Comparison of ENCODE assay signal across 9 cellular contexts in the genomic region with DNA sequence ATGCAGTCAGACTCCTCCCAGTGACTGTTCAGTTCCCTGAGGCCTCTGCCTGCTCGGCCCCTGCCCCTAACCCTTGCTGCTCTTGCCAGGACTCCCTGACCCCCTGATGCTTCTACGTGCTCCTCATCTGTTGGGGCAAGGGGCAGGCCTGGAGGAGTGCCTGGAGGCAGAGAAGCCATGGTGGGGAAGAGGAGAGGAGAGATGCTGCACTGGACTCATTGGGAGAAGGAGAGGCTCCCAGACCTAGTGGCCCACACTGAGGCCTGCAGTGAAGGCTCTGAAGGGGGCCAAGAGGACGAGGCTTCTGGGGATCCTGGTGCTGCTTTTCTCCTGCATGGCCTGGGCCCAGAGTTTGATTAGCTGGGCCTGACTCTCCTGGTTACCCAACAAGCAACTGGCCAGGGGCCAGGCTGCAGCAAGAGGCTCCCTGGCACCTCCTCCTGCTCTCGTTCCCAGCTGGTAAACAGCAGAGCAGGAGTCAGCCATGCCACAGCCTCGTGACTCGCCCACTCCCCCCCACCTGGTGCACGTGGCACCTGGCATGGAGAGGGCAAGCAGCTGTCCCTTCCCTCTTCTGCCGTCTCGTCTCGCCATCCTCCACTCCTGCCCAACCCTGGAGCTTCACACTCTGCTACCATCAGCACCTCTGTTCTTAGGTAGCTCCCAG. TPM values are rescaled to one million over a fixed set of nuclear protein-coding genes. Genes with fewer than 3 reads are reported as not detected.
A peak's percentile ranks its signal among the peaks of the same experiment; 100 is the strongest.
DNase-seq lines count a peak whose midpoint lies in the region; ATAC-seq and TF ChIP-seq lines count a peak whose summit lies in the region.
"Had no signal": no experiment of that assay in that cellular context is flagged by ENCODE, and none has a peak within 500 bp of the region (broad histone marks: within the 10 kb centered on the region; RNA-seq: fewer than 3 reads in every experiment).

No MANE protein-coding gene starts in this region.

- H3K4me1 ChIP-seq in heart left ventricle: peaks cover 0 to 42% (median 17%) of the 10 kb centered on the region in 12 donors

- H3K27me3 Mint-ChIP-seq in stimulated activated naive B cell treated with anti-CD40 and anti-IgM and Interleukin-4, amounts not matched to agents 10 μg/mL and 1 μg/mL and 100 μg/mL, for 72 hours: peaks cover 28 to 44% of the 10 kb centered on the region in 2 donors

- no peaks in the 10 kb centered on the region for H3K36me3 Mint-ChIP-seq in stimulated activated naive B cell treated with anti-CD40 and anti-IgM and Interleukin-4, amounts not matched to agents 10 μg/mL and 1 μg/mL and 100 μg/mL, for 72 hours

- no peaks in the 10 kb centered on the region for H3K9me3 ChIP-seq in heart left ventricle

- no peak for TF ChIP-seq CTCF in RWPE1 (conservative IDR thresholded peaks at IDR 0.05; ENCODE audit: low read depth)
- no peak for TF ChIP-seq CTCF in heart left ventricle (IDR thresholded peaks at IDR 0.05)

- H3K27ac Mint-ChIP-seq in stimulated activated naive B cell treated with anti-CD40 and anti-IgM and Interleukin-4, amounts not matched to agents 10 μg/mL and 1 μg/mL and 100 μg/mL, for 72 hours: no peak overlapping the region

- TF ChIP-seq POLR2A in heart left ventricle (IDR thresholded peaks at IDR 0.05): no peak

- WGBS in heart left ventricle, 4 donors: 43 to 58% (median 55%) methylated on average over 8 to 10 of the region's 10 CpGs

- DNase-seq in NCI-H2081 (lab: John Stamatoyannopoulos, UW): peak; percentile 59 to 76
- DNase-seq in NCI-H2081 treated with DMSO at 0.1 percent for 48 hours (lab: John Stamatoyannopoulos, UW): no peak
- DNase-seq in RWPE1 (ENCODE audit: low spot score): peak; percentile 34
- peak; percentile 78 to 92 (median 80) for DNase-seq in heart left ventricle
- peak; percentile 36 for DNase-seq in stromal cell of bone marrow (ENCODE audit: low read depth)
- no peak for DNase-seq in stimulated activated naive B cell treated with anti-CD40 and anti-IgM and Interleukin-4, amounts not matched to agents 10 μg/mL and 1 μg/mL and 100 μg/mL, for 72 hours
- DNase-seq in NCI-H1048 (lab: John Stamatoyannopoulos, UW): no peak
- DNase-seq in NCI-H82 treated with DMSO at 0.1 percent for 48 hours (lab: John Stamatoyannopoulos, UW; ENCODE audit: unreplicated experiment): no peak

- intact Hi-C loops in heart left ventricle (cut with DNase I): loop anchor here in 5 of 10 donors (10.0 kb wide), 4 partner anchors 238 to 388 kb away; partner anchors contain the start of gene POGZ (in 1 of the 5)

- H3K4me3 Mint-ChIP-seq in stimulated activated naive B cell treated with anti-CD40 and anti-IgM and Interleukin-4, amounts not matched to agents 10 μg/mL and 1 μg/mL and 100 μg/mL, for 72 hours: no peak overlapping the region

- ATAC-seq in heart left ventricle: peak; percentile 78 to 90 (median 88)
- ATAC-seq in stimulated activated naive B cell treated with anti-CD40 and anti-IgM and Interleukin-4, amounts not matched to agents 10 μg/mL and 1 μg/mL and 100 μg/mL, for 72 hours (replicated peaks): no peak

- CTCF ChIA-PET in RWPE1 (lab: Yijun Ruan, JAX): no interaction called here

- H3K36me3 ChIP-seq in heart left ventricle: no peaks in the 10 kb centered on the region

- H3K27me3 ChIP-seq in heart left ventricle: peaks cover 0 to 10% (median 4%) of the 10 kb centered on the region in 9 donors

- no peaks in the 10 kb centered on the region for H3K9me3 Mint-ChIP-seq in stimulated activated naive B cell treated with anti-CD40 and anti-IgM and Interleukin-4, amounts not matched to agents 10 μg/mL and 1 μg/mL and 100 μg/mL, for 72 hours

- peak overlapping the region in 1 of 12 donors; percentile 23 for H3K4me3 ChIP-seq in heart left ventricle

- H3K27ac ChIP-seq in RWPE1 (peak overlapping the region; percentile 56), heart left ventricle (peak overlapping the region in 10 of 12 donors; percentile 17 to 77 (median 60))

- POLR2A ChIA-PET in RWPE1 (lab: Yijun Ruan, JAX; ENCODE audit: low non-redundant PET): no interaction called here

- peaks cover 33 to 49% of the 10 kb centered on the region in 2 donors for H3K4me1 Mint-ChIP-seq in stimulated activated naive B cell treated with anti-CD40 and anti-IgM and Interleukin-4, amounts not matched to agents 10 μg/mL and 1 μg/mL and 100 μg/mL, for 72 hours

RNA-seq across cellular contexts. Expression of gene RORC, which starts 0.8 kb away (rescaled TPM):
- 10 to 100 TPM in 6 of 9 donors, 1 to 10 TPM in 3; 3.6 to 58.9 (median 12.4) TPM for total RNA-seq in heart left ventricle
- polyA plus RNA-seq in heart left ventricle: 10 to 100 TPM in 1 of 2 donors, 1 to 10 TPM in 1; 6.8 to 11.8 TPM
- total RNA-seq: astrocyte had no signal

RNA-seq across cellular contexts. Expression of gene C2CD4D, which starts 7.2 kb away (rescaled TPM):
- under 1 TPM in 2 of 9 donors, not detected in 7; 0.14 to 0.28 TPM for total RNA-seq in heart left ventricle
- polyA plus RNA-seq in heart left ventricle: not detected

RNA-seq across cellular contexts. Expression of gene THEM5, which starts 21.1 kb away (rescaled TPM):
- total RNA-seq in heart left ventricle: under 1 TPM in 1 of 9 donors, not detected in 8; 0.52 TPM
- not detected for polyA plus RNA-seq in heart left ventricle
- total RNA-seq: astrocyte had no signal

RNA-seq across cellular contexts. Expression of gene LINGO4, which starts 27.2 kb away (rescaled TPM):
- total RNA-seq in heart left ventricle: 1 to 10 TPM in 1 of 9 donors, under 1 TPM in 8; 0.37 to 1.0 (median 0.60) TPM
- under 1 TPM; 0.11 to 0.38 TPM for polyA plus RNA-seq in heart left ventricle
- total RNA-seq: astrocyte had no signal

RNA-seq across cellular contexts. Expression of gene TDRKH, which starts 42.2 kb away (rescaled TPM):
- total RNA-seq in heart left ventricle: 1 to 10 TPM; 3.2 to 9.8 (median 4.8) TPM
- 1 to 10 TPM; 2.7 to 6.5 TPM for polyA plus RNA-seq in heart left ventricle

Comparison
In these comparisons a context has a peak if more than half of its experiments do, and no peak if none do; other contexts are left out.
1. DNase-seq: peak in NCI-H2081 (2 of 2), RWPE1 (single experiment), heart left ventricle (5 of 5) and stromal cell of bone marrow (single experiment); none in NCI-H2081 treated with DMSO at 0.1 percent for 48 hours (single experiment), stimulated activated naive B cell treated with anti-CD40 and anti-IgM and Interleukin-4, amounts not matched to agents 10 μg/mL and 1 μg/mL and 100 μg/mL, for 72 hours (single experiment), NCI-H1048 (single experiment) and NCI-H82 treated with DMSO at 0.1 percent for 48 hours (single experiment).
2. ATAC-seq: peak in heart left ventricle (4 of 4); none in stimulated activated naive B cell treated with anti-CD40 and anti-IgM and Interleukin-4, amounts not matched to agents 10 μg/mL and 1 μg/mL and 100 μg/mL, for 72 hours (0 of 2).